ENCODE assay signal across 1 cellular context in genomic region chr1:117656202-117656641, GRCh38.
A peak's percentile ranks its signal among the peaks of the same experiment; 100 is the strongest.
TF ChIP-seq lines count a peak whose summit lies in the region.

No MANE protein-coding gene starts in this region.

TF ChIP-seq in GM12878, 131 proteins besides CTCF, POLR2A, EP300 and RAD21 (continued from another document):
- peak; percentile 58; the same call in 1 of the 2 replicates for TF ChIP-seq BCL11A (IDR thresholded peaks at IDR 0.05; ENCODE audit: low read depth, low read length)
- TF ChIP-seq TCF3 (IDR thresholded peaks at IDR 0.05; ENCODE audit: borderline replicate concordance, insufficient read depth, low read depth, low read length): peak; percentile 88; the same call in 1 of the 2 replicates
- TF ChIP-seq, protein P1, sequence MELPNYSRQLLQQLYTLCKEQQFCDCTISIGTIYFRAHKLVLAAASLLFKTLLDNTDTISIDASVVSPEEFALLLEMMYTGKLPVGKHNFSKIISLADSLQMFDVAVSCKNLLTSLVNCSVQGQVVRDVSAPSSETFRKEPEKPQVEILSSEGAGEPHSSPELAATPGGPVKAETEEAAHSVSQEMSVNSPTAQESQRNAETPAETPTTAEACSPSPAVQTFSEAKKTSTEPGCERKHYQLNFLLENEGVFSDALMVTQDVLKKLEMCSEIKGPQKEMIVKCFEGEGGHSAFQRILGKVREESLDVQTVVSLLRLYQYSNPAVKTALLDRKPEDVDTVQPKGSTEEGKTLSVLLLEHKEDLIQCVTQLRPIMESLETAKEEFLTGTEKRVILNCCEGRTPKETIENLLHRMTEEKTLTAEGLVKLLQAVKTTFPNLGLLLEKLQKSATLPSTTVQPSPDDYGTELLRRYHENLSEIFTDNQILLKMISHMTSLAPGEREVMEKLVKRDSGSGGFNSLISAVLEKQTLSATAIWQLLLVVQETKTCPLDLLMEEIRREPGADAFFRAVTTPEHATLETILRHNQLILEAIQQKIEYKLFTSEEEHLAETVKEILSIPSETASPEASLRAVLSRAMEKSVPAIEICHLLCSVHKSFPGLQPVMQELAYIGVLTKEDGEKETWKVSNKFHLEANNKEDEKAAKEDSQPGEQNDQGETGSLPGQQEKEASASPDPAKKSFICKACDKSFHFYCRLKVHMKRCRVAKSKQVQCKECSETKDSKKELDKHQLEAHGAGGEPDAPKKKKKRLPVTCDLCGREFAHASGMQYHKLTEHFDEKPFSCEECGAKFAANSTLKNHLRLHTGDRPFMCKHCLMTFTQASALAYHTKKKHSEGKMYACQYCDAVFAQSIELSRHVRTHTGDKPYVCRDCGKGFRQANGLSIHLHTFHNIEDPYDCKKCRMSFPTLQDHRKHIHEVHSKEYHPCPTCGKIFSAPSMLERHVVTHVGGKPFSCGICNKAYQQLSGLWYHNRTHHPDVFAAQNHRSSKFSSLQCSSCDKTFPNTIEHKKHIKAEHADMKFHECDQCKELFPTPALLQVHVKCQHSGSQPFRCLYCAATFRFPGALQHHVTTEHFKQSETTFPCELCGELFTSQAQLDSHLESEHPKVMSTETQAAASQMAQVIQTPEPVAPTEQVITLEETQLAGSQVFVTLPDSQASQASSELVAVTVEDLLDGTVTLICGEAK (IDR thresholded peaks at IDR 0.05; ENCODE audit: borderline replicate concordance): no peak
- peak; percentile 66; the same call in 1 of the 2 replicates for TF ChIP-seq IRF4 (IDR thresholded peaks at IDR 0.05; ENCODE audit: low read depth, low read length)
- peak; percentile 46 for TF ChIP-seq SP1 (IDR thresholded peaks at IDR 0.05; ENCODE audit: low read depth, low read length)
- peak in 1 of 2 experiments; percentile 59; a peak in 1 of 4 replicates for TF ChIP-seq BHLHE40 (IDR thresholded peaks at IDR 0.05; ENCODE audit: borderline replicate concordance in 1 of 2, low read depth in 2 of 2, low read length in 1 of 2)
- TF ChIP-seq FOXM1 (IDR thresholded peaks at IDR 0.05; ENCODE audit: low read depth, low read length): 0 out of 2 replicates have a peak, but pooled peaks have one; percentile 44
- TF ChIP-seq CREM (IDR thresholded peaks at IDR 0.05; ENCODE audit: low read depth): peak; percentile 69
- peak; percentile 58 for TF ChIP-seq NFIC (IDR thresholded peaks at IDR 0.05; ENCODE audit: low read depth, low read length)
- TF ChIP-seq ATF7 (IDR thresholded peaks at IDR 0.05; ENCODE audit: low read depth): peak; percentile 51
- TF ChIP-seq NFXL1 (IDR thresholded peaks at IDR 0.05; ENCODE audit: borderline replicate concordance): no peak
- peak; percentile 62 for TF ChIP-seq IKZF2 (IDR thresholded peaks at IDR 0.05)
- TF ChIP-seq, protein P2, sequence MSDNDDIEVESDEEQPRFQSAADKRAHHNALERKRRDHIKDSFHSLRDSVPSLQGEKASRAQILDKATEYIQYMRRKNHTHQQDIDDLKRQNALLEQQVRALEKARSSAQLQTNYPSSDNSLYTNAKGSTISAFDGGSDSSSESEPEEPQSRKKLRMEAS (IDR thresholded peaks at IDR 0.05; ENCODE audit: low read depth, low read length): no peak
- TF ChIP-seq RUNX3 (IDR thresholded peaks at IDR 0.05; ENCODE audit: low read length): peak; percentile 95
- TF ChIP-seq GATAD2B (conservative IDR thresholded peaks at IDR 0.05; ENCODE audit: low read depth): no peak
- TF ChIP-seq LARP7 (IDR thresholded peaks at IDR 0.05): no peak
- TF ChIP-seq ETV6 (conservative IDR thresholded peaks at IDR 0.05 in 1 of 2, IDR thresholded peaks at IDR 0.05 in 1 of 2; ENCODE audit: borderline replicate concordance in 1 of 2, low read depth in 1 of 2): peak in 1 of 2 experiments; percentile 53; a peak in 2 of 4 replicates
- peak; percentile 21 for TF ChIP-seq MEF2B (IDR thresholded peaks at IDR 0.05; ENCODE audit: partially characterized antibody, poor library complexity, severe bottlenecking)
- no peak for TF ChIP-seq USF2 (IDR thresholded peaks at IDR 0.05; ENCODE audit: borderline replicate concordance, low read depth, low read length)
- TF ChIP-seq TCF12 (IDR thresholded peaks at IDR 0.05; ENCODE audit: low read depth, low read length): peak; percentile 66; the same call in 1 of the 2 replicates
- TF ChIP-seq ATF2 (IDR thresholded peaks at IDR 0.05; ENCODE audit: low read length): peak; percentile 71; the same call in 1 of the 2 replicates
- no peak for TF ChIP-seq PAX8 (IDR thresholded peaks at IDR 0.05)
- TF ChIP-seq CBFB (IDR thresholded peaks at IDR 0.05; ENCODE audit: low read depth): peak; percentile 74; the same call in 1 of the 2 replicates
- 0 out of 2 replicates have a peak, but pooled peaks have one; percentile 14 for TF ChIP-seq PKNOX1 (IDR thresholded peaks at IDR 0.05)
- TF ChIP-seq PAX5 (IDR thresholded peaks at IDR 0.05; ENCODE audit: borderline replicate concordance, low read depth, low read length): peak; percentile 80; the same call in 1 of the 2 replicates
- peak; percentile 77 for TF ChIP-seq EED (IDR thresholded peaks at IDR 0.05; ENCODE audit: low read depth)
- TF ChIP-seq E4F1 (IDR thresholded peaks at IDR 0.05; ENCODE audit: borderline replicate concordance, partially characterized antibody): no peak
- peak; percentile 63; the same call in 1 of the 2 replicates for TF ChIP-seq MTA2 (IDR thresholded peaks at IDR 0.05; ENCODE audit: low read depth)
- no peak for TF ChIP-seq ZNF24 (IDR thresholded peaks at IDR 0.05)
- TF ChIP-seq CBX5 (IDR thresholded peaks at IDR 0.05; ENCODE audit: low read depth): 0 out of 2 replicates have a peak, but pooled peaks have one; percentile 48
- TF ChIP-seq, protein P3, sequence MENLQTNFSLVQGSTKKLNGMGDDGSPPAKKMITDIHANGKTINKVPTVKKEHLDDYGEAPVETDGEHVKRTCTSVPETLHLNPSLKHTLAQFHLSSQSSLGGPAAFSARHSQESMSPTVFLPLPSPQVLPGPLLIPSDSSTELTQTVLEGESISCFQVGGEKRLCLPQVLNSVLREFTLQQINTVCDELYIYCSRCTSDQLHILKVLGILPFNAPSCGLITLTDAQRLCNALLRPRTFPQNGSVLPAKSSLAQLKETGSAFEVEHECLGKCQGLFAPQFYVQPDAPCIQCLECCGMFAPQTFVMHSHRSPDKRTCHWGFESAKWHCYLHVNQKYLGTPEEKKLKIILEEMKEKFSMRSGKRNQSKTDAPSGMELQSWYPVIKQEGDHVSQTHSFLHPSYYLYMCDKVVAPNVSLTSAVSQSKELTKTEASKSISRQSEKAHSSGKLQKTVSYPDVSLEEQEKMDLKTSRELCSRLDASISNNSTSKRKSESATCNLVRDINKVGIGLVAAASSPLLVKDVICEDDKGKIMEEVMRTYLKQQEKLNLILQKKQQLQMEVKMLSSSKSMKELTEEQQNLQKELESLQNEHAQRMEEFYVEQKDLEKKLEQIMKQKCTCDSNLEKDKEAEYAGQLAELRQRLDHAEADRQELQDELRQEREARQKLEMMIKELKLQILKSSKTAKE (IDR thresholded peaks at IDR 0.05; ENCODE audit: low read depth, poor library complexity, severe bottlenecking): peak; percentile 69
- peak; percentile 88 for TF ChIP-seq CREB1 (IDR thresholded peaks at IDR 0.05; ENCODE audit: low read depth)
